18 cellular contexts compared by ENCODE assay signal in the genomic region with DNA sequence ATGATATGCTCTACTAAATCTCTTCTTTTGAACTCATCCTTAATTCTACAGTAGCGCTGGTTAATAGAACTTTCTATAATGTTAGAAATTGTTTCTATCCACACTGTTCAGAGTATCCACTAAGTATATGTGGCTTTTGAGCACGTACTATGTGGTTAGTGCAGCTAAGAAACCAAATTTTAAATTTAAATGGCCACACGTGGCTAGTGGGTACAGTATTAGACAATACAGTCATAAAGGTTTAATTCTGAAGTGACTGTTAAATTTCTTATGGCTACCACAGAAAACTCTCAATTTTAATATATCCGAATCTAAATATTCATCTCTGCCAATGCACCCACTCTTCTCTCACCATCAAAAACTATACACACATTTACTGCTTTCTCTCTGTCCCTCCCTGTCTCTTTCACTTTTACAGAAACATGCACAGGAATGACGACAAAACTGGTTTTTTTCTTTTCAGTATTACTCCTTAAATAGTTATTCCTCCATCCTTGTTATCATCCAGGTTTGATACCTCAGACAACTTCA.
DNase-seq lines count a peak whose midpoint lies in the region; ATAC-seq and TF ChIP-seq lines count a peak whose summit lies in the region.
"Had no signal": no experiment of that assay in that cellular context is flagged by ENCODE, and none has a peak within 500 bp of the region (broad histone marks: within the 10 kb centered on the region; RNA-seq: fewer than 3 reads in every experiment).

No MANE protein-coding gene starts in this region.

- H2AFZ ChIP-seq in OCI-LY3 (ENCODE audit: low read depth, low read length), result peak overlapping the region; percentile 4

- no peaks in the 10 kb centered on the region for H3K27me3 ChIP-seq in OCI-LY3 (ENCODE audit: low read depth, low read length)
- H3K27me3 ChIP-seq: BE2C had no signal

- no peaks in the 10 kb centered on the region for H3K36me3 ChIP-seq in OCI-LY3 (replicated peaks; ENCODE audit: low read depth, low read length)
- H3K36me3 ChIP-seq: BE2C had no signal

- H3K9me3 Mint-ChIP-seq in activated T-cell treated with anti-CD3 and anti-CD28 coated beads, Interleukin-2, amount 50 U/mL, for 72 hours, result peaks cover 6 to 13% of the 10 kb centered on the region in 2 donors

- no peaks in the 10 kb centered on the region for H3K9me3 ChIP-seq in OCI-LY3 (ENCODE audit: insufficient read depth, low read length)
- H3K9me3 ChIP-seq: A549, BE2C had no signal

- H3K9ac ChIP-seq in OCI-LY3 (ENCODE audit: low read length), result peak overlapping the region; percentile 16; the same call in 1 of the 2 replicates

- no peak overlapping the region for H3K4me3 Mint-ChIP-seq in activated T-cell treated with anti-CD3 and anti-CD28 coated beads, Interleukin-2, amount 50 U/mL, for 72 hours
- H3K4me3 Mint-ChIP-seq: CD4-positive, alpha-beta memory T cell had no signal

- H3K4me3 ChIP-seq in OCI-LY3 (ENCODE audit: low read length), result peak overlapping the region; percentile 52
- H3K4me3 ChIP-seq: A549 had no signal

- peaks cover 62% of the 10 kb centered on the region for H3K4me1 ChIP-seq in OCI-LY3 (ENCODE audit: low read length)
- H3K4me1 ChIP-seq: A549, BE2C had no signal

- no peaks in the 10 kb centered on the region for H4K20me1 ChIP-seq in OCI-LY3 (ENCODE audit: insufficient read depth, low read length)

- H3K36me3 Mint-ChIP-seq in activated T-cell treated with anti-CD3 and anti-CD28 coated beads, Interleukin-2, amount 50 U/mL, for 72 hours (ENCODE audit: insufficient read depth in 2 of 2), result no peaks in the 10 kb centered on the region
- H3K36me3 Mint-ChIP-seq: CD4-positive, alpha-beta memory T cell had no signal

- no peaks in the 10 kb centered on the region for H3K4me1 Mint-ChIP-seq in activated T-cell treated with anti-CD3 and anti-CD28 coated beads, Interleukin-2, amount 50 U/mL, for 72 hours (ENCODE audit: low read depth)
- H3K4me1 Mint-ChIP-seq: CD4-positive, alpha-beta memory T cell had no signal

- TF ChIP-seq CTCF in OCI-LY3 (IDR thresholded peaks at IDR 0.05; ENCODE audit: low read depth, low read length), result no peak

- H3K27me3 Mint-ChIP-seq in activated T-cell treated with anti-CD3 and anti-CD28 coated beads, Interleukin-2, amount 50 U/mL, for 72 hours (ENCODE audit: low read depth), result no peaks in the 10 kb centered on the region
- H3K27me3 Mint-ChIP-seq: CD4-positive, alpha-beta memory T cell had no signal

- H3K4me2 ChIP-seq in OCI-LY3 (ENCODE audit: low read length), result peak overlapping the region; percentile 73
- H3K4me2 ChIP-seq: A549 had no signal

- peak overlapping the region; percentile 59 for H3K27ac ChIP-seq in OCI-LY3 (ENCODE audit: low read length)
- H3K27ac ChIP-seq: A549, C4-2B had no signal

- ATAC-seq in GM18867 (IDR thresholded peaks at IDR 0.05; ENCODE audit: unreplicated experiment) (peak; percentile 62), HG02610 (IDR thresholded peaks at IDR 0.05; ENCODE audit: unreplicated experiment) (peak; percentile 81), HG03521 (IDR thresholded peaks at IDR 0.05; ENCODE audit: unreplicated experiment) (no peak), HG03442 (IDR thresholded peaks at IDR 0.05; ENCODE audit: unreplicated experiment) (no peak)
- no peak for ATAC-seq in activated T-cell treated with anti-CD3 and anti-CD28 coated beads, Interleukin-2, amount 50 U/mL, for 72 hours (replicated peaks in 1 of 2)
- ATAC-seq: A549, HCT116 had no signal

- H3K79me2 ChIP-seq in OCI-LY3 (ENCODE audit: low read length), result no peaks in the 10 kb centered on the region

- no peak overlapping the region for H3K27ac Mint-ChIP-seq in activated T-cell treated with anti-CD3 and anti-CD28 coated beads, Interleukin-2, amount 50 U/mL, for 72 hours
- H3K27ac Mint-ChIP-seq: CD4-positive, alpha-beta memory T cell had no signal

- DNase-seq in activated T-cell treated with anti-CD3 and anti-CD28 coated beads, Interleukin-2, amount 50 U/mL, for 48 hours, result no peak
- DNase-seq in activated T-cell treated with anti-CD3 and anti-CD28 coated beads, Interleukin-2, amount 50 U/mL, for 72 hours, result no peak
- DNase-seq: BE2C; CD4-positive, alpha-beta memory T cell; DMS153; DMS79 treated with DMSO at 0.1 percent for 48 hours; GF-D8; IMR-90; Kasumi-1; KBM-7 had no signal

Comparison
In these comparisons a context has a peak if more than half of its experiments do, and no peak if none do; other contexts are left out.
1. ATAC-seq: peak in GM18867 (single experiment) and HG02610 (single experiment); none in HG03521 (single experiment), HG03442 (single experiment) and activated T-cell treated with anti-CD3 and anti-CD28 coated beads, Interleukin-2, amount 50 U/mL, for 72 hours (0 of 2).